Comparison of ENCODE assay signal across 7 cellular contexts in the genomic region with DNA sequence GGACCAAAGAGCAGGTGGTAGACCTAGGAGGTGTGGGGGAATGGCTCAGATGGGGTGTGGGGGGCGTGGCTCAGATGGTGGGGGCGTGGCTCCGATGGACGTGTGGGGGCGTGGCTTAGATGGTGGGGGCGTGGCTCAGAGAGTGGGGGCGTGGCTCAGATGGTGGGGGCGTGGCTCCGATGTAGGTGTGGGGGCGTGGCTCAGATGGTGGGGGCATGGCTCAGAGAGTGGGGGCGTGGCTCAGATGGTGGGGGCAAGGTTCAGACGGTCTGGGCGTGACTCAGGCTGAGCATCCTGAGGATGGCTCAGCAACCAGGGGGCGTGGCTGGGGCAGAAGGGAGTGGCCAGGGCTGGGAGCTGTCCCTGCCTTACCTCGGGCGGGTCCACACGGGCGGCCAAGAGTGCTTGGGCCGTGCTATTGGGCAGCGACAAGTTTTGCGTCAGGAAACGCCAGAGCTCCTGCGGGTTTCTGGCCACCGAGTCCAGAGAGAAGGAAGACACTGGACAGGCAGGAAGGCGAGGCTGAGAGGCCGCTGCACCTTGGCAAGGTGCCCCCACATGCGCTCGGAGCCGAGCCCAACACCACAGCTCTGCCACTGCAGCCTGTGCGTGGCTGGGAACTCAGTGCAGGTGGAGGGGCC. TPM values are rescaled to one million over a fixed set of nuclear protein-coding genes. Genes with fewer than 3 reads are reported as not detected.
DNase-seq lines count a peak whose midpoint lies in the region; ATAC-seq, FAIRE-seq and TF ChIP-seq lines count a peak whose summit lies in the region.
"Had no signal": no experiment of that assay in that cellular context is flagged by ENCODE, and none has a peak within 500 bp of the region (broad histone marks: within the 10 kb centered on the region; RNA-seq: fewer than 3 reads in every experiment).

No MANE protein-coding gene starts in this region.

- no peak for TF ChIP-seq POLR2A in endothelial cell of umbilical vein (IDR thresholded peaks at IDR 0.05; ENCODE audit: low read depth, low read length)

- dilution Hi-C loops in endothelial cell of umbilical vein (cut with MboI; ENCODE audit: extremely low pct_ligation_motif_present, low sequenced_read_pairs) = no loop called here

- ATAC-seq in GM18511 (IDR thresholded peaks at IDR 0.05; ENCODE audit: unreplicated experiment) = no peak
- no peak for ATAC-seq in HG03521 (IDR thresholded peaks at IDR 0.05; ENCODE audit: unreplicated experiment)

- no peak overlapping the region for H3K4me2 ChIP-seq in endothelial cell of umbilical vein (ENCODE audit: insufficient read depth, low read length)

- H3K9ac ChIP-seq in endothelial cell of umbilical vein (replicated peaks; ENCODE audit: extremely low read depth, insufficient read depth, low read length) = no peak overlapping the region

- POLR2A ChIA-PET in endothelial cell of umbilical vein (lab: Charles Lee) = no interaction called here

- no peaks in the 10 kb centered on the region for H3K27me3 ChIP-seq in endothelial cell of umbilical vein (ENCODE audit: control insufficient read depth in 2 of 2, insufficient read depth in 2 of 2, low read length in 2 of 2)
- H3K27me3 ChIP-seq: breast epithelium had no signal

- H2AFZ ChIP-seq in endothelial cell of umbilical vein (ENCODE audit: low read depth, low read length) = no peak overlapping the region

- H3K9me1 ChIP-seq in endothelial cell of umbilical vein (replicated peaks; ENCODE audit: control insufficient read depth, extremely low read depth, insufficient read depth, low read length) = no peaks in the 10 kb centered on the region

- TF ChIP-seq CTCF in endothelial cell of umbilical vein (IDR thresholded peaks at IDR 0.05; ENCODE audit: extremely low read depth in 1 of 2, insufficient read depth in 1 of 2, low read depth in 1 of 2, low read length in 2 of 2) = no peak

- no peaks in the 10 kb centered on the region for H3K9me3 ChIP-seq in endothelial cell of umbilical vein (replicated peaks; ENCODE audit: control insufficient read depth, insufficient read depth, low read length)
- H3K9me3 ChIP-seq: breast epithelium had no signal

- intact Hi-C loops in endothelial cell of umbilical vein (cut with micrococcal nuclease) = no loop called here

- CTCF ChIA-PET in endothelial cell of umbilical vein (lab: Charles Lee) = interaction anchor here (1.4 to 1.8 kb wide), 3 partner anchors 7 to 25 kb away, joined by 3 to 17 read pairs (median 4); no protein-coding TSS in a partner anchor

- BruUV-seq in endothelial cell of umbilical vein (replicated peaks; lab: Mats Ljungman, UMichigan) = no TSS peak

- no peaks in the 10 kb centered on the region for H3K79me2 ChIP-seq in endothelial cell of umbilical vein (ENCODE audit: control insufficient read depth, insufficient read depth, low read length)

- H3K4me3 ChIP-seq in endothelial cell of umbilical vein (replicated peaks in 1 of 3; ENCODE audit: insufficient read depth in 1 of 3, low read depth in 1 of 3, low read length in 3 of 3) = no peak overlapping the region
- H3K4me3 ChIP-seq: breast epithelium had no signal

- FAIRE-seq in HTR-8/SVneo (lab: Jason Lieb, UNC) (peak; percentile 58), endothelial cell of umbilical vein (lab: Jason Lieb, UNC) (peak; percentile 38)

- peaks cover under 1% of the 10 kb centered on the region for H3K4me1 ChIP-seq in endothelial cell of umbilical vein (ENCODE audit: control insufficient read depth, extremely low read depth, insufficient read depth, low read length)

- H3K36me3 ChIP-seq in endothelial cell of umbilical vein (ENCODE audit: control insufficient read depth in 2 of 2, extremely low read depth in 1 of 2, insufficient read depth in 2 of 2, low read length in 2 of 2) = no peaks in the 10 kb centered on the region
- H3K36me3 ChIP-seq: breast epithelium had no signal

- H4K20me1 ChIP-seq in endothelial cell of umbilical vein (replicated peaks; ENCODE audit: control insufficient read depth, extremely low read depth, insufficient read depth, low read length) = no peaks in the 10 kb centered on the region

- DNase-seq in HTR-8/SVneo (ENCODE audit: insufficient read length, low spot score) = peak; percentile 45
- peak; percentile 68 for DNase-seq in UCSD-AML1 (lab: John Stamatoyannopoulos, UW; ENCODE audit: unreplicated experiment)
- peak; percentile 61 for DNase-seq in endothelial cell of umbilical vein (ENCODE audit: low read depth, low spot score)
- DNase-seq in stimulated activated CD4-positive, alpha-beta T cell treated with anti-CD3 and anti-CD28 coated beads, Interleukin-2, amount 100 ng/mL, for 48 hours = peak; percentile 66 to 72

- no peak overlapping the region for H3K27ac ChIP-seq in endothelial cell of umbilical vein (ENCODE audit: insufficient read depth, low read depth, low read length)

TF ChIP-seq in endothelial cell of umbilical vein, 7 proteins besides CTCF, POLR2A, EP300 and RAD21:
- TF ChIP-seq MYC (IDR thresholded peaks at IDR 0.05; ENCODE audit: low read depth, low read length) (no peak), FOS (IDR thresholded peaks at IDR 0.05; ENCODE audit: borderline replicate concordance, insufficient read depth, low read length) (no peak), EZH2 (IDR thresholded peaks at IDR 0.05; ENCODE audit: borderline replicate concordance, low read depth, low read length, severe bottlenecking) (no peak)
- TF ChIP-seq, protein P1, sequence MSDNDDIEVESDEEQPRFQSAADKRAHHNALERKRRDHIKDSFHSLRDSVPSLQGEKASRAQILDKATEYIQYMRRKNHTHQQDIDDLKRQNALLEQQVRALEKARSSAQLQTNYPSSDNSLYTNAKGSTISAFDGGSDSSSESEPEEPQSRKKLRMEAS (IDR thresholded peaks at IDR 0.05; ENCODE audit: insufficient read depth, insufficient read length) = no peak

RNA-seq across cellular contexts. Expression of gene ABCA2, which starts 5.9 kb away (rescaled TPM):
- 20.0 and 23.4 TPM in 2 replicates for total RNA-seq in endothelial cell of umbilical vein
- 29.1 and 41.2 TPM in 2 replicates for polyA plus RNA-seq in endothelial cell of umbilical vein
- 16.7 and 19.6 TPM in 2 replicates for polyA plus RNA-seq in endothelial cell of umbilical vein (2011; cell fraction: cytosol; rRNA removed)
- 105 and 118 TPM in 2 replicates for polyA plus RNA-seq in endothelial cell of umbilical vein (2011; cell fraction: nucleus; rRNA removed)
- polyA plus RNA-seq in endothelial cell of umbilical vein (2012) = 20.6 and 41.1 TPM in 2 replicates
- polyA minus RNA-seq in endothelial cell of umbilical vein = 16.7 and 20.8 TPM in 2 replicates
- polyA minus RNA-seq in endothelial cell of umbilical vein (2011; cell fraction: cytosol; rRNA and poly(A)+ RNA removed) = 35.0 TPM
- 20.9 and 31.0 TPM in 2 replicates for polyA minus RNA-seq in endothelial cell of umbilical vein (2011; cell fraction: nucleus; rRNA and poly(A)+ RNA removed)

RNA-seq across cellular contexts. Expression of gene FUT7, which starts 9.8 kb away (rescaled TPM):
- not detected in 2 replicates for total RNA-seq in endothelial cell of umbilical vein
- not detected in 2 replicates for polyA plus RNA-seq in endothelial cell of umbilical vein
- not detected in 2 replicates for polyA plus RNA-seq in endothelial cell of umbilical vein (2011; cell fraction: cytosol; rRNA removed)
- not detected in 2 replicates for polyA plus RNA-seq in endothelial cell of umbilical vein (2011; cell fraction: nucleus; rRNA removed)
- not detected in 2 replicates for polyA plus RNA-seq in endothelial cell of umbilical vein (2012)
- 0.13 TPM in 1 of 2 replicates, not detected in the other for polyA minus RNA-seq in endothelial cell of umbilical vein
- polyA minus RNA-seq in endothelial cell of umbilical vein (2011; cell fraction: cytosol; rRNA and poly(A)+ RNA removed) = not detected
- not detected in 2 replicates for polyA minus RNA-seq in endothelial cell of umbilical vein (2011; cell fraction: nucleus; rRNA and poly(A)+ RNA removed)
- total RNA-seq: breast epithelium had no signal

RNA-seq across cellular contexts. Expression of gene NPDC1, which starts 23.9 kb away (rescaled TPM):
- total RNA-seq in endothelial cell of umbilical vein = 157 and 181 TPM in 2 replicates
- polyA plus RNA-seq in endothelial cell of umbilical vein = 115 and 144 TPM in 2 replicates
- 36.8 and 76.5 TPM in 2 replicates for polyA plus RNA-seq in endothelial cell of umbilical vein (2011; cell fraction: cytosol; rRNA removed)
- polyA plus RNA-seq in endothelial cell of umbilical vein (2011; cell fraction: nucleus; rRNA removed) = 315 and 318 TPM in 2 replicates
- 82.5 and 142 TPM in 2 replicates for polyA plus RNA-seq in endothelial cell of umbilical vein (2012)
- 15.9 and 21.7 TPM in 2 replicates for polyA minus RNA-seq in endothelial cell of umbilical vein
- 49.1 TPM for polyA minus RNA-seq in endothelial cell of umbilical vein (2011; cell fraction: cytosol; rRNA and poly(A)+ RNA removed)
- 24.8 and 73.7 TPM in 2 replicates for polyA minus RNA-seq in endothelial cell of umbilical vein (2011; cell fraction: nucleus; rRNA and poly(A)+ RNA removed)

RNA-seq across cellular contexts. Expression of gene CLIC3, which starts 25.7 kb away (rescaled TPM):
- not detected in 2 replicates for total RNA-seq in endothelial cell of umbilical vein
- 2.3 and 4.1 TPM in 2 replicates for polyA plus RNA-seq in endothelial cell of umbilical vein
- 1.8 and 2.3 TPM in 2 replicates for polyA plus RNA-seq in endothelial cell of umbilical vein (2011; cell fraction: cytosol; rRNA removed)
- polyA plus RNA-seq in endothelial cell of umbilical vein (2011; cell fraction: nucleus; rRNA removed) = 0.97 and 1.2 TPM in 2 replicates
- 2.9 and 12.9 TPM in 2 replicates for polyA plus RNA-seq in endothelial cell of umbilical vein (2012)
- 0.29 TPM in 1 of 2 replicates, not detected in the other for polyA minus RNA-seq in endothelial cell of umbilical vein
- 36.3 TPM for polyA minus RNA-seq in endothelial cell of umbilical vein (2011; cell fraction: cytosol; rRNA and poly(A)+ RNA removed)
- polyA minus RNA-seq in endothelial cell of umbilical vein (2011; cell fraction: nucleus; rRNA and poly(A)+ RNA removed) = 1.2 TPM in 1 of 2 replicates, not detected in the other

RNA-seq across cellular contexts. Expression of gene PAXX, which starts 29.9 kb away (rescaled TPM):
- 35.0 and 38.7 TPM in 2 replicates for total RNA-seq in endothelial cell of umbilical vein
- 34.0 and 49.9 TPM in 2 replicates for polyA plus RNA-seq in endothelial cell of umbilical vein
- polyA plus RNA-seq in endothelial cell of umbilical vein (2011; cell fraction: cytosol; rRNA removed) = 21.3 and 31.1 TPM in 2 replicates
- 86.4 and 88.6 TPM in 2 replicates for polyA plus RNA-seq in endothelial cell of umbilical vein (2011; cell fraction: nucleus; rRNA removed)
- polyA plus RNA-seq in endothelial cell of umbilical vein (2012) = 19.4 and 32.2 TPM in 2 replicates
- polyA minus RNA-seq in endothelial cell of umbilical vein = 2.1 and 2.6 TPM in 2 replicates
- polyA minus RNA-seq in endothelial cell of umbilical vein (2011; cell fraction: cytosol; rRNA and poly(A)+ RNA removed) = 34.7 TPM
- 5.9 and 7.0 TPM in 2 replicates for polyA minus RNA-seq in endothelial cell of umbilical vein (2011; cell fraction: nucleus; rRNA and poly(A)+ RNA removed)
